In genomic region chr5:127186657-127187056, GRCh38 we compare ENCODE assay signal across 27 cellular contexts.
DNase-seq lines count a peak whose midpoint lies in the region; ATAC-seq, FAIRE-seq and TF ChIP-seq lines count a peak whose summit lies in the region.
"Had no signal": no experiment of that assay in that cellular context is flagged by ENCODE, and none has a peak within 500 bp of the region (broad histone marks: within the 10 kb centered on the region; RNA-seq: fewer than 3 reads in every experiment).

No MANE protein-coding gene starts in this region.

- TF ChIP-seq RAD21 in K562 (CRISPR knock-in tag; conservative IDR thresholded peaks at IDR 0.05 in 1 of 2, IDR thresholded peaks at IDR 0.05 in 1 of 2): no peak

- peaks cover 13% of the 10 kb centered on the region for H3K27me3 Mint-ChIP-seq in activated T-helper 17 cell treated with anti-CD3 and anti-CD28 coated beads, Interleukin-2, amount 50 U/mL, for 72 hours
- no peaks in the 10 kb centered on the region for H3K27me3 Mint-ChIP-seq in activated T-helper 2 cell treated with anti-CD3 and anti-CD28 coated beads, Interferon-gamma antibody, Interleukin-2, Interleukin-4, amounts not matched to agents 10 μg/mL and 5 μg/mL and 100 μg/mL, durations not matched to agents 14 hours and 24 hours and 36 hours (ENCODE audit: low read depth)
- H3K27me3 Mint-ChIP-seq: progenitor cell of endocrine pancreas had no signal

- no peak overlapping the region for H3K9ac ChIP-seq in K562 (ENCODE audit: insufficient read depth in 1 of 2, low read depth in 2 of 2, low read length in 2 of 2)

- no TSS peak for BruUV-seq in K562 (replicated peaks; lab: Mats Ljungman, UMichigan)

- H3K9me3 Mint-ChIP-seq in activated T-helper 17 cell treated with anti-CD3 and anti-CD28 coated beads, Interleukin-2, amount 50 U/mL, for 72 hours: no peaks in the 10 kb centered on the region
- no peaks in the 10 kb centered on the region for H3K9me3 Mint-ChIP-seq in activated T-helper 2 cell treated with anti-CD3 and anti-CD28 coated beads, Interferon-gamma antibody, Interleukin-2, Interleukin-4, amounts not matched to agents 10 μg/mL and 5 μg/mL and 100 μg/mL, durations not matched to agents 14 hours and 24 hours and 36 hours
- H3K9me3 Mint-ChIP-seq: activated CD8-positive, alpha-beta T cell treated with anti-CD3 and anti-CD28 coated beads for 36 hours; stimulated activated naive CD8-positive, alpha-beta T cell treated with anti-CD3 and anti-CD28 coated beads, Interleukin-15, amount 100 ng/mL, for 72 hours; T-helper 1 cell treated with Interleukin-12 subunit alpha and Interleukin-12 subunit beta and Interleukin-4 antibody, amounts not matched to agents 30 μg/mL and 1 μg/mL, for 36 hours had no signal

- no peak overlapping the region for H2AFZ ChIP-seq in K562 (ENCODE audit: low read depth, low read length)

- CTCF ChIA-PET in K562 (lab: Yijun Ruan, JAX; ENCODE audit: low intra/inter-chr PET ratio): no interaction called here

- H3K4me1 Mint-ChIP-seq in activated T-helper 17 cell treated with anti-CD3 and anti-CD28 coated beads, Interleukin-2, amount 50 U/mL, for 72 hours: no peaks in the 10 kb centered on the region
- H3K4me1 Mint-ChIP-seq in activated T-helper 2 cell treated with anti-CD3 and anti-CD28 coated beads, Interferon-gamma antibody, Interleukin-2, Interleukin-4, amounts not matched to agents 10 μg/mL and 5 μg/mL and 100 μg/mL, durations not matched to agents 14 hours and 24 hours and 36 hours (ENCODE audit: low read depth): no peaks in the 10 kb centered on the region
- H3K4me1 Mint-ChIP-seq: CD8-positive, alpha-beta memory T cell; stimulated activated naive CD8-positive, alpha-beta T cell treated with anti-CD3 and anti-CD28 coated beads, Interleukin-15, amount 100 ng/mL, for 72 hours had no signal

- no peaks in the 10 kb centered on the region for H3K9me1 ChIP-seq in K562 (ENCODE audit: control insufficient read depth, insufficient read depth, low read length)

- 1% methylated on average over 6 of the region's 6 CpGs for WGBS in K562 (ENCODE audit: insufficient coverage, low coverage, missing lambda C conversion rate)

- POLR2A ChIA-PET in K562 (lab: Yijun Ruan, JAX): no interaction called here

- TF ChIP-seq CTCF in K562 (IDR thresholded peaks at IDR 0.05 in 2 of 3, conservative IDR thresholded peaks at IDR 0.05 in 1 of 3; ENCODE audit: insufficient read depth in 2 of 3, low read depth in 1 of 3, low read length in 3 of 3): no peak

- H3K27ac Mint-ChIP-seq in activated T-helper 17 cell treated with anti-CD3 and anti-CD28 coated beads, Interleukin-2, amount 50 U/mL, for 72 hours: no peak overlapping the region
- no peak overlapping the region for H3K27ac Mint-ChIP-seq in activated T-helper 2 cell treated with anti-CD3 and anti-CD28 coated beads, Interferon-gamma antibody, Interleukin-2, Interleukin-4, amounts not matched to agents 10 μg/mL and 5 μg/mL and 100 μg/mL, durations not matched to agents 14 hours and 24 hours and 36 hours
- H3K27ac Mint-ChIP-seq: activated CD8-positive, alpha-beta T cell treated with anti-CD3 and anti-CD28 coated beads for 36 hours; H9; progenitor cell of endocrine pancreas; stimulated activated naive CD8-positive, alpha-beta T cell treated with anti-CD3 and anti-CD28 coated beads, Interleukin-15, amount 100 ng/mL, for 72 hours; T-helper 1 cell treated with Interleukin-12 subunit alpha and Interleukin-12 subunit beta and Interleukin-4 antibody, amounts not matched to agents 30 μg/mL and 1 μg/mL, for 36 hours had no signal

- DNase-seq in A172 (ENCODE audit: low spot score) (peak; percentile 74), HTR-8/SVneo (ENCODE audit: insufficient read length, low spot score) (peak; percentile 57), K562 (ENCODE audit: extremely low read depth in 1 of 4, low spot score in 3 of 4) (no peak), kidney glomerular epithelial cell (lab: John Stamatoyannopoulos, UW) (peak; percentile 55), NCI-H1417 treated with DMSO at 0.1 percent for 48 hours (lab: John Stamatoyannopoulos, UW) (no peak), GM19240 (ENCODE audit: insufficient read length, low spot score) (no peak)
- no peak for DNase-seq in activated T-helper 2 cell treated with anti-CD3 and anti-CD28 coated beads, Interferon-gamma antibody, Interleukin-2, Interleukin-4, amounts not matched to agents 10 μg/mL and 5 μg/mL and 100 μg/mL, durations not matched to agents 14 hours and 24 hours and 36 hours (ENCODE audit: low spot score)
- DNase-seq: activated CD4-positive, alpha-beta T cell treated with anti-CD3 and anti-CD28 coated beads for 1 hour; activated CD8-positive, alpha-beta T cell treated with anti-CD3 and anti-CD28 coated beads for 36 hours; activated T-cell treated with anti-CD3 and anti-CD28 coated beads for 4 hours; CD8-positive, alpha-beta memory T cell; effector CD8-positive, alpha-beta T cell; gastrocnemius medialis; H9; MM.1S; NCI-H146; NCI-H510A; Peyer's patch; sigmoid colon; stimulated activated CD4-positive, alpha-beta T cell treated with anti-CD3 and anti-CD28 coated beads, Interleukin-15, amount 100 ng/mL, for 24 hours; stimulated activated naive CD8-positive, alpha-beta T cell treated with anti-CD3 and anti-CD28 coated beads, Interleukin-15, amount 100 ng/mL, for 72 hours had no signal

- H3K27ac ChIP-seq in K562 (ENCODE audit: extremely low read depth, low read depth, low read length): no peak overlapping the region
- H3K27ac ChIP-seq: gastrocnemius medialis, Peyer's patch, sigmoid colon, tibial nerve had no signal

- no peak overlapping the region for H3K4me3 Mint-ChIP-seq in activated T-helper 17 cell treated with anti-CD3 and anti-CD28 coated beads, Interleukin-2, amount 50 U/mL, for 72 hours
- H3K4me3 Mint-ChIP-seq in activated T-helper 2 cell treated with anti-CD3 and anti-CD28 coated beads, Interferon-gamma antibody, Interleukin-2, Interleukin-4, amounts not matched to agents 10 μg/mL and 5 μg/mL and 100 μg/mL, durations not matched to agents 14 hours and 24 hours and 36 hours (ENCODE audit: low read depth): no peak overlapping the region
- H3K4me3 Mint-ChIP-seq: activated CD8-positive, alpha-beta T cell treated with anti-CD3 and anti-CD28 coated beads for 36 hours; CD8-positive, alpha-beta memory T cell; H9; stimulated activated naive CD8-positive, alpha-beta T cell treated with anti-CD3 and anti-CD28 coated beads, Interleukin-15, amount 100 ng/mL, for 72 hours; T-helper 1 cell treated with Interleukin-12 subunit alpha and Interleukin-12 subunit beta and Interleukin-4 antibody, amounts not matched to agents 30 μg/mL and 1 μg/mL, for 36 hours had no signal

- TF ChIP-seq EP300 in K562 (IDR thresholded peaks at IDR 0.05; ENCODE audit: low read length): no peak

- intact Hi-C loops in K562 (cut with micrococcal nuclease): no loop called here
- intact Hi-C loops in activated T-helper 2 cell treated with anti-CD3 and anti-CD28 coated beads, Interferon-gamma antibody, Interleukin-2, Interleukin-4, amounts not matched to agents 10 μg/mL and 5 μg/mL and 100 μg/mL, durations not matched to agents 14 hours and 24 hours and 36 hours (cut with micrococcal nuclease): no loop called here

- H3K9me3 ChIP-seq in K562 (replicated peaks; ENCODE audit: control insufficient read depth, insufficient read depth, low read depth, low read length): no peaks in the 10 kb centered on the region
- H3K9me3 ChIP-seq: gastrocnemius medialis, Peyer's patch, sigmoid colon, tibial nerve had no signal

- H3K4me3 ChIP-seq in K562: no peak overlapping the region
- H3K4me3 ChIP-seq: gastrocnemius medialis, Peyer's patch, sigmoid colon, tibial nerve had no signal

- H3K4me2 ChIP-seq in K562 (ENCODE audit: insufficient read depth, low read length): no peak overlapping the region

- H3K36me3 ChIP-seq in K562 (ENCODE audit: control insufficient read depth, insufficient read depth, low read length): no peaks in the 10 kb centered on the region
- H3K36me3 ChIP-seq: gastrocnemius medialis, Peyer's patch, sigmoid colon, tibial nerve had no signal

- FAIRE-seq in HTR-8/SVneo (lab: Jason Lieb, UNC) (peak; percentile 59), K562 (lab: Jason Lieb, UNC) (no peak)
- FAIRE-seq: A204.1, colon had no signal

- H3K4me1 ChIP-seq in K562 (replicated peaks in 1 of 2; ENCODE audit: control insufficient read depth in 2 of 2, insufficient read depth in 2 of 2, low read length in 2 of 2): no peaks in the 10 kb centered on the region
- H3K4me1 ChIP-seq: gastrocnemius medialis, Peyer's patch, sigmoid colon, tibial nerve had no signal

- ATAC-seq in K562: no peak
- no peak for ATAC-seq in activated T-helper 17 cell treated with anti-CD3 and anti-CD28 coated beads, Interleukin-2, amount 50 U/mL, for 72 hours (replicated peaks)
- ATAC-seq: activated CD8-positive, alpha-beta T cell treated with anti-CD3 and anti-CD28 coated beads for 36 hours; gastrocnemius medialis; stimulated activated naive CD8-positive, alpha-beta T cell treated with anti-CD3 and anti-CD28 coated beads, Interleukin-15, amount 100 ng/mL, for 72 hours had no signal

- H3K36me3 Mint-ChIP-seq in activated T-helper 17 cell treated with anti-CD3 and anti-CD28 coated beads, Interleukin-2, amount 50 U/mL, for 72 hours (ENCODE audit: low read depth): no peaks in the 10 kb centered on the region
- H3K36me3 Mint-ChIP-seq in activated T-helper 2 cell treated with anti-CD3 and anti-CD28 coated beads, Interferon-gamma antibody, Interleukin-2, Interleukin-4, amounts not matched to agents 10 μg/mL and 5 μg/mL and 100 μg/mL, durations not matched to agents 14 hours and 24 hours and 36 hours (ENCODE audit: low read depth): no peaks in the 10 kb centered on the region
- H3K36me3 Mint-ChIP-seq: CD8-positive, alpha-beta memory T cell had no signal

- in situ Hi-C loops in K562 (cut with MboI): no loop called here

- no peaks in the 10 kb centered on the region for H4K20me1 ChIP-seq in K562 (replicated peaks; ENCODE audit: control insufficient read depth, insufficient read depth, low read length)

- no peak for TF ChIP-seq POLR2A in K562 (conservative IDR thresholded peaks at IDR 0.05)

- H3K79me2 ChIP-seq in K562 (ENCODE audit: control insufficient read depth, insufficient read depth, low read length): no peaks in the 10 kb centered on the region

- H3K27me3 ChIP-seq in K562 (ENCODE audit: control insufficient read depth in 2 of 2, insufficient read depth in 2 of 2, low read length in 2 of 2): peaks cover 0 to 9% of the 10 kb centered on the region in 2 experiments; a peak in 2 of 5 replicates
- H3K27me3 ChIP-seq: gastrocnemius medialis, Peyer's patch, sigmoid colon, tibial nerve had no signal

TF ChIP-seq in K562, 482 proteins besides CTCF, POLR2A, EP300 and RAD21 (continues in another document):
- peak; percentile 71 for TF ChIP-seq MEIS2 (IDR thresholded peaks at IDR 0.05; ENCODE audit: partially characterized antibody)
- no peak for TF ChIP-seq SLC30A9 (CRISPR knock-in tag; IDR thresholded peaks at IDR 0.05)

Comparison
In these comparisons a context has a peak if more than half of its experiments do, and no peak if none do; other contexts are left out.
1. DNase-seq: peak in A172 (single experiment), HTR-8/SVneo (single experiment) and kidney glomerular epithelial cell (single experiment); none in K562 (0 of 4), NCI-H1417 treated with DMSO at 0.1 percent for 48 hours (single experiment), activated T-helper 2 cell treated with anti-CD3 and anti-CD28 coated beads, Interferon-gamma antibody, Interleukin-2, Interleukin-4, amounts not matched to agents 10 μg/mL and 5 μg/mL and 100 μg/mL, durations not matched to agents 14 hours and 24 hours and 36 hours (single experiment) and GM19240 (single experiment).